In genomic region chr11:105099619-105100018, GRCh38 we compare ENCODE assay signal across 10 cellular contexts. TPM values are rescaled to one million over a fixed set of nuclear protein-coding genes. Genes with fewer than 3 reads are reported as not detected.
A peak's percentile ranks its signal among the peaks of the same experiment; 100 is the strongest.
DNase-seq lines count a peak whose midpoint lies in the region; ATAC-seq, FAIRE-seq and TF ChIP-seq lines count a peak whose summit lies in the region.
"Not testable (repeated sequence)": the region's sequence is repeated elsewhere in the genome, so short reads cannot be mapped to it uniquely, and the experiment has no call there.
"Had no signal": no experiment of that assay in that cellular context is flagged by ENCODE, and none has a peak within 500 bp of the region (broad histone marks: within the 10 kb centered on the region; RNA-seq: fewer than 3 reads in every experiment).

No MANE protein-coding gene starts in this region.

- peaks cover 28% of the 10 kb centered on the region for H3K4me1 Mint-ChIP-seq in T-helper 1 cell treated with Interleukin-12 subunit alpha and Interleukin-12 subunit beta and Interleukin-4 antibody, amounts not matched to agents 30 μg/mL and 1 μg/mL, for 36 hours (ENCODE audit: low read depth)
- H3K4me1 Mint-ChIP-seq in activated CD8-positive, alpha-beta T cell treated with anti-CD3 and anti-CD28 coated beads, Interleukin-2, amount 10 ng/mL, durations not matched to agents 7 days and 5 days (ENCODE audit: low read depth) = peaks cover 36% of the 10 kb centered on the region
- H3K4me1 Mint-ChIP-seq in activated naive CD4-positive, alpha-beta T cell treated with anti-CD3 and anti-CD28 coated beads, Interleukin-2, amount 50 U/mL, for 24 hours = peaks cover 36% of the 10 kb centered on the region
- H3K4me1 Mint-ChIP-seq in stimulated activated naive CD8-positive, alpha-beta T cell treated with anti-CD3 and anti-CD28 coated beads, Interleukin-15, Interleukin-2, amounts not matched to agents 100 ng/mL and 50 ng/mL, for 24 hours (ENCODE audit: low read depth) = peaks cover 29% of the 10 kb centered on the region

- H3K27me3 Mint-ChIP-seq in T-helper 1 cell treated with Interleukin-12 subunit alpha and Interleukin-12 subunit beta and Interleukin-4 antibody, amounts not matched to agents 30 μg/mL and 1 μg/mL, for 36 hours (ENCODE audit: low read depth); activated CD8-positive, alpha-beta T cell treated with anti-CD3 and anti-CD28 coated beads, Interleukin-2, amount 10 ng/mL, durations not matched to agents 7 days and 5 days (ENCODE audit: low read depth); activated naive CD4-positive, alpha-beta T cell treated with anti-CD3 and anti-CD28 coated beads, Interleukin-2, amount 50 U/mL, for 24 hours; stimulated activated naive CD8-positive, alpha-beta T cell treated with anti-CD3 and anti-CD28 coated beads, Interleukin-15, Interleukin-2, amounts not matched to agents 100 ng/mL and 50 ng/mL, for 24 hours: not testable (repeated sequence)

- H3K36me3 Mint-ChIP-seq in T-helper 1 cell treated with Interleukin-12 subunit alpha and Interleukin-12 subunit beta and Interleukin-4 antibody, amounts not matched to agents 30 μg/mL and 1 μg/mL, for 36 hours (ENCODE audit: low read depth) = peaks cover 28% of the 10 kb centered on the region
- peaks cover 18% of the 10 kb centered on the region for H3K36me3 Mint-ChIP-seq in activated CD8-positive, alpha-beta T cell treated with anti-CD3 and anti-CD28 coated beads, Interleukin-2, amount 10 ng/mL, durations not matched to agents 7 days and 5 days (ENCODE audit: low read depth)
- not testable (repeated sequence) for H3K36me3 Mint-ChIP-seq in activated naive CD4-positive, alpha-beta T cell treated with anti-CD3 and anti-CD28 coated beads, Interleukin-2, amount 50 U/mL, for 24 hours; stimulated activated naive CD8-positive, alpha-beta T cell treated with anti-CD3 and anti-CD28 coated beads, Interleukin-15, Interleukin-2, amounts not matched to agents 100 ng/mL and 50 ng/mL, for 24 hours (ENCODE audit: low read depth)

- ATAC-seq in activated CD8-positive, alpha-beta T cell treated with anti-CD3 and anti-CD28 coated beads, Interleukin-2, amount 10 ng/mL, durations not matched to agents 7 days and 5 days = peak; percentile 59
- peak; percentile 47 for ATAC-seq in mucosa of descending colon

- not testable (repeated sequence) for H3K4me3 ChIP-seq in mucosa of descending colon

- DNase-seq in A172 (ENCODE audit: low spot score) = peak; percentile 19
- DNase-seq in H54 (ENCODE audit: insufficient read length, low spot score); activated CD8-positive, alpha-beta T cell treated with anti-CD3 and anti-CD28 coated beads, Interleukin-2, amount 10 ng/mL, durations not matched to agents 7 days and 5 days; mucosa of descending colon: not testable (repeated sequence)
- DNase-seq in dermis blood vessel endothelial cell = peak; percentile 30

- not testable (repeated sequence) for H3K4me1 ChIP-seq in mucosa of descending colon (ENCODE audit: low read depth)

- H3K27ac Mint-ChIP-seq in T-helper 1 cell treated with Interleukin-12 subunit alpha and Interleukin-12 subunit beta and Interleukin-4 antibody, amounts not matched to agents 30 μg/mL and 1 μg/mL, for 36 hours = peak overlapping the region; percentile 94
- peak overlapping the region; percentile 85 for H3K27ac Mint-ChIP-seq in activated CD8-positive, alpha-beta T cell treated with anti-CD3 and anti-CD28 coated beads, Interleukin-2, amount 10 ng/mL, durations not matched to agents 7 days and 5 days
- peak overlapping the region; percentile 62 for H3K27ac Mint-ChIP-seq in activated naive CD4-positive, alpha-beta T cell treated with anti-CD3 and anti-CD28 coated beads, Interleukin-2, amount 50 U/mL, for 24 hours
- peak overlapping the region; percentile 42 for H3K27ac Mint-ChIP-seq in stimulated activated naive CD8-positive, alpha-beta T cell treated with anti-CD3 and anti-CD28 coated beads, Interleukin-15, Interleukin-2, amounts not matched to agents 100 ng/mL and 50 ng/mL, for 24 hours

- H3K36me3 ChIP-seq in mucosa of descending colon (ENCODE audit: low read depth) = not testable (repeated sequence)

- FAIRE-seq in H54 (lab: Jason Lieb, UNC) = peak; percentile 84

- intact Hi-C loops in mucosa of descending colon (cut with DNase I, micrococcal nuclease) = not testable (repeated sequence)

- CTCF ChIA-PET in activated CD8-positive, alpha-beta T cell treated with anti-CD3 and anti-CD28 coated beads, Interleukin-2, amount 10 ng/mL, durations not matched to agents 7 days and 5 days (lab: Charles Lee) = not testable (repeated sequence)

- H3K9me3 ChIP-seq in mucosa of descending colon = not testable (repeated sequence)

- H3K9me3 Mint-ChIP-seq in T-helper 1 cell treated with Interleukin-12 subunit alpha and Interleukin-12 subunit beta and Interleukin-4 antibody, amounts not matched to agents 30 μg/mL and 1 μg/mL, for 36 hours; activated CD8-positive, alpha-beta T cell treated with anti-CD3 and anti-CD28 coated beads, Interleukin-2, amount 10 ng/mL, durations not matched to agents 7 days and 5 days (ENCODE audit: insufficient read depth); activated naive CD4-positive, alpha-beta T cell treated with anti-CD3 and anti-CD28 coated beads, Interleukin-2, amount 50 U/mL, for 24 hours; stimulated activated naive CD8-positive, alpha-beta T cell treated with anti-CD3 and anti-CD28 coated beads, Interleukin-15, Interleukin-2, amounts not matched to agents 100 ng/mL and 50 ng/mL, for 24 hours: not testable (repeated sequence)

- not testable (repeated sequence) for TF ChIP-seq POLR2A in H54 (IDR thresholded peaks at IDR 0.05; ENCODE audit: low read depth, low read length)

- POLR2A ChIA-PET in activated CD8-positive, alpha-beta T cell treated with anti-CD3 and anti-CD28 coated beads, Interleukin-2, amount 10 ng/mL, durations not matched to agents 7 days and 5 days (lab: Charles Lee) = not testable (repeated sequence)

- not testable (repeated sequence) for TF ChIP-seq CTCF in mucosa of descending colon (IDR thresholded peaks at IDR 0.05)

- H3K4me3 Mint-ChIP-seq in T-helper 1 cell treated with Interleukin-12 subunit alpha and Interleukin-12 subunit beta and Interleukin-4 antibody, amounts not matched to agents 30 μg/mL and 1 μg/mL, for 36 hours = peak overlapping the region; percentile 95
- H3K4me3 Mint-ChIP-seq in activated CD8-positive, alpha-beta T cell treated with anti-CD3 and anti-CD28 coated beads, Interleukin-2, amount 10 ng/mL, durations not matched to agents 7 days and 5 days = peak overlapping the region; percentile 76
- H3K4me3 Mint-ChIP-seq in activated naive CD4-positive, alpha-beta T cell treated with anti-CD3 and anti-CD28 coated beads, Interleukin-2, amount 50 U/mL, for 24 hours = peak overlapping the region; percentile 57
- not testable (repeated sequence) for H3K4me3 Mint-ChIP-seq in stimulated activated naive CD8-positive, alpha-beta T cell treated with anti-CD3 and anti-CD28 coated beads, Interleukin-15, Interleukin-2, amounts not matched to agents 100 ng/mL and 50 ng/mL, for 24 hours

RNA-seq across cellular contexts. Expression of gene CARD18, which starts 40.0 kb away (rescaled TPM):
- not detected in 2 replicates for total RNA-seq in A172 (2014; rRNA removed; shearing (Covaris generic))
- not detected for total RNA-seq in activated CD8-positive, alpha-beta T cell treated with anti-CD3 and anti-CD28 coated beads, Interleukin-2, amount 10 ng/mL, durations not matched to agents 7 days and 5 days
- total RNA-seq in dermis blood vessel endothelial cell (not detected in 2 replicates), mucosa of descending colon (not detected)
- total RNA-seq: HT-29, Peyer's patch had no signal

RNA-seq across cellular contexts. Expression of gene CARD16, which starts 54.5 kb away (rescaled TPM):
- total RNA-seq in A172 (2014; rRNA removed; shearing (Covaris generic)) = 16.1 and 26.8 TPM in 2 replicates
- 10 to 100 TPM; 70.8 to 73.9 TPM for total RNA-seq in activated CD8-positive, alpha-beta T cell treated with anti-CD3 and anti-CD28 coated beads, Interleukin-2, amount 10 ng/mL, durations not matched to agents 7 days and 5 days
- total RNA-seq in dermis blood vessel endothelial cell = 70.3 and 86.3 TPM in 2 replicates
- total RNA-seq in mucosa of descending colon = 10 to 100 TPM; 25.4 to 53.0 (median 43.6) TPM
- total RNA-seq: HT-29 had no signal

Comparison
In these comparisons a context has a peak if more than half of its experiments do, and no peak if none do; other contexts are left out.
1. H3K27ac Mint-ChIP-seq: peak in every context shown above with its lines; median percentile 94 in T-helper 1 cell treated with Interleukin-12 subunit alpha and Interleukin-12 subunit beta and Interleukin-4 antibody, amounts not matched to agents 30 μg/mL and 1 μg/mL, for 36 hours; 85 in activated CD8-positive, alpha-beta T cell treated with anti-CD3 and anti-CD28 coated beads, Interleukin-2, amount 10 ng/mL, durations not matched to agents 7 days and 5 days; 62 in activated naive CD4-positive, alpha-beta T cell treated with anti-CD3 and anti-CD28 coated beads, Interleukin-2, amount 50 U/mL, for 24 hours; 42 in stimulated activated naive CD8-positive, alpha-beta T cell treated with anti-CD3 and anti-CD28 coated beads, Interleukin-15, Interleukin-2, amounts not matched to agents 100 ng/mL and 50 ng/mL, for 24 hours.